ENCODE assay signal across 8 cellular contexts in genomic region chr2:142140434-142140845, GRCh38. TPM values are rescaled to one million over a fixed set of nuclear protein-coding genes. Genes with fewer than 3 reads are reported as not detected.
DNase-seq lines count a peak whose midpoint lies in the region; ATAC-seq and TF ChIP-seq lines count a peak whose summit lies in the region.

No MANE protein-coding gene starts in this region.

- no peaks in the 10 kb centered on the region for H3K27me3 Mint-ChIP-seq in activated CD4-positive, alpha-beta memory T cell treated with anti-CD3 and anti-CD28 coated beads for 36 hours

- intact Hi-C loops in activated CD4-positive, alpha-beta memory T cell treated with anti-CD3 and anti-CD28 coated beads for 36 hours (cut with micrococcal nuclease), result no loop called here

- no peaks in the 10 kb centered on the region for H3K36me3 Mint-ChIP-seq in activated CD4-positive, alpha-beta memory T cell treated with anti-CD3 and anti-CD28 coated beads for 36 hours

- peak; percentile 13; the same call in 1 of the 2 replicates for TF ChIP-seq CTCF in GM12874 (IDR thresholded peaks at IDR 0.05; ENCODE audit: insufficient read depth, low read depth, low read length)

- H3K9me3 Mint-ChIP-seq in activated CD4-positive, alpha-beta memory T cell treated with anti-CD3 and anti-CD28 coated beads for 36 hours, result peaks cover 3% of the 10 kb centered on the region

- TF ChIP-seq RAD21 in Ishikawa (IDR thresholded peaks at IDR 0.05; ENCODE audit: low read depth), result peak; percentile 70

- DNase-seq in SKM-1 treated with dmso at 0.1 percent for 144 hours (lab: John Stamatoyannopoulos, UW; ENCODE audit: unreplicated experiment) (peak; percentile 18), glomerular visceral epithelial cell (ENCODE audit: extremely low spot score) (peak; percentile 42), NK-92 (lab: John Stamatoyannopoulos, UW; ENCODE audit: unreplicated experiment) (no peak)
- DNase-seq in activated CD4-positive, alpha-beta memory T cell treated with anti-CD3 and anti-CD28 coated beads for 36 hours, result no peak
- DNase-seq in stimulated activated CD4-positive, alpha-beta T cell treated with anti-CD3 and anti-CD28 coated beads, Interleukin-12 subunit alpha, Interleukin-12 subunit beta, amount 100 ng/mL, for 4 hours, result no peak

- H3K4me1 Mint-ChIP-seq in activated CD4-positive, alpha-beta memory T cell treated with anti-CD3 and anti-CD28 coated beads for 36 hours (ENCODE audit: low read depth), result no peaks in the 10 kb centered on the region

- no peak overlapping the region for H3K27ac Mint-ChIP-seq in activated CD4-positive, alpha-beta memory T cell treated with anti-CD3 and anti-CD28 coated beads for 36 hours

- TF ChIP-seq EP300 in Ishikawa (IDR thresholded peaks at IDR 0.05; ENCODE audit: borderline replicate concordance), result no peak

- no peak for ATAC-seq in GM21381 (IDR thresholded peaks at IDR 0.05; ENCODE audit: unreplicated experiment)

- POLR2A ChIA-PET in activated CD4-positive, alpha-beta memory T cell treated with anti-CD3 and anti-CD28 coated beads for 36 hours (lab: Charles Lee), result no interaction called here

- no peak overlapping the region for H3K4me3 Mint-ChIP-seq in activated CD4-positive, alpha-beta memory T cell treated with anti-CD3 and anti-CD28 coated beads for 36 hours

- CTCF ChIA-PET in activated CD4-positive, alpha-beta memory T cell treated with anti-CD3 and anti-CD28 coated beads for 36 hours (lab: Charles Lee), result interaction anchor here (0.9 kb wide), 1 partner anchor 13 kb away, joined by 3 read pairs; no protein-coding TSS in a partner anchor

TF ChIP-seq in Ishikawa, 13 proteins besides CTCF, POLR2A, EP300 and RAD21:
- TF ChIP-seq TAF1 (IDR thresholded peaks at IDR 0.05; ENCODE audit: low read depth) (no peak), EGR1 (IDR thresholded peaks at IDR 0.05) (no peak), FOXM1 (IDR thresholded peaks at IDR 0.05; ENCODE audit: borderline replicate concordance, low read depth) (no peak), ZBTB7A (IDR thresholded peaks at IDR 0.05; ENCODE audit: low read depth) (no peak), USF1 (IDR thresholded peaks at IDR 0.05) (no peak), TEAD4 (IDR thresholded peaks at IDR 0.05) (no peak), REST (IDR thresholded peaks at IDR 0.05; ENCODE audit: low read depth) (no peak), NFIC (IDR thresholded peaks at IDR 0.05) (no peak), MAX (IDR thresholded peaks at IDR 0.05) (no peak), YY1 (IDR thresholded peaks at IDR 0.05; ENCODE audit: low read depth) (no peak), CREB1 (IDR thresholded peaks at IDR 0.05; ENCODE audit: low read depth) (no peak), TCF12 (IDR thresholded peaks at IDR 0.05; ENCODE audit: low read depth) (no peak)

RNA-seq across cellular contexts. Expression of gene LRP1B, which starts 9.6 kb away (rescaled TPM):
- total RNA-seq in activated CD4-positive, alpha-beta memory T cell treated with anti-CD3 and anti-CD28 coated beads for 36 hours, result not detected

Comparison
In these comparisons a context has a peak if more than half of its experiments do, and no peak if none do; other contexts are left out.
1. DNase-seq: peak in SKM-1 treated with dmso at 0.1 percent for 144 hours (single experiment) and glomerular visceral epithelial cell (single experiment); none in NK-92 (single experiment), activated CD4-positive, alpha-beta memory T cell treated with anti-CD3 and anti-CD28 coated beads for 36 hours (single experiment) and stimulated activated CD4-positive, alpha-beta T cell treated with anti-CD3 and anti-CD28 coated beads, Interleukin-12 subunit alpha, Interleukin-12 subunit beta, amount 100 ng/mL, for 4 hours (single experiment).